Comparison of ENCODE assay signal across 13 cellular contexts in genomic region chr4:7867701-7868429, GRCh38.
DNase-seq lines count a peak whose midpoint lies in the region; ATAC-seq and TF ChIP-seq lines count a peak whose summit lies in the region.
"Had no signal": no experiment of that assay in that cellular context is flagged by ENCODE, and none has a peak within 500 bp of the region (broad histone marks: within the 10 kb centered on the region; RNA-seq: fewer than 3 reads in every experiment).

No MANE protein-coding gene starts in this region.

- peaks cover 3% of the 10 kb centered on the region for H3K9me3 Mint-ChIP-seq in activated CD4-positive, alpha-beta memory T cell treated with anti-CD3 and anti-CD28 coated beads for 36 hours

- H3K4me1 Mint-ChIP-seq in activated CD4-positive, alpha-beta memory T cell treated with anti-CD3 and anti-CD28 coated beads for 36 hours (ENCODE audit: low read depth): peaks cover 33% of the 10 kb centered on the region

- no peak for ATAC-seq in HG02884 (IDR thresholded peaks at IDR 0.05; ENCODE audit: unreplicated experiment)
- ATAC-seq in HG02840 (IDR thresholded peaks at IDR 0.05; ENCODE audit: low FRiP score, unreplicated experiment): no peak
- ATAC-seq: foreskin keratinocyte had no signal

- POLR2A ChIA-PET in activated CD4-positive, alpha-beta memory T cell treated with anti-CD3 and anti-CD28 coated beads for 36 hours (lab: Charles Lee): interaction anchor here (0.7 kb wide), 1 partner anchor 9 kb away, joined by 3 read pairs; no protein-coding TSS in a partner anchor

- WGBS in esophagus muscularis mucosa: 63% methylated on average over 8 of the region's 8 CpGs

- peak overlapping the region; percentile 83 for H3K27ac Mint-ChIP-seq in activated CD4-positive, alpha-beta memory T cell treated with anti-CD3 and anti-CD28 coated beads for 36 hours

- no peak for TF ChIP-seq EP300 in esophagus muscularis mucosa (IDR thresholded peaks at IDR 0.05)

- peaks cover 25% of the 10 kb centered on the region for H3K36me3 Mint-ChIP-seq in activated CD4-positive, alpha-beta memory T cell treated with anti-CD3 and anti-CD28 coated beads for 36 hours

- no peak overlapping the region for H3K4me3 ChIP-seq in esophagus muscularis mucosa
- H3K4me3 ChIP-seq: skin epidermis had no signal

- H3K9me3 ChIP-seq in esophagus muscularis mucosa: no peaks in the 10 kb centered on the region

- DNase-seq in AG20443 (ENCODE audit: low spot score): peak; percentile 30
- DNase-seq in EH (ENCODE audit: low read depth): peak; percentile 71
- DNase-seq in activated CD4-positive, alpha-beta memory T cell treated with anti-CD3 and anti-CD28 coated beads for 36 hours: peak; percentile 68
- no peak for DNase-seq in esophagus muscularis mucosa (ENCODE audit: extremely low spot score)
- no peak for DNase-seq in GM20000 (ENCODE audit: low spot score)
- DNase-seq: cerebellar nuclear complex, foreskin keratinocyte, KG1, naive B cell, NCI-H2081 treated with DMSO at 0.1 percent for 48 hours had no signal

- H3K27ac ChIP-seq in esophagus muscularis mucosa (replicated peaks in 1 of 4): peak overlapping the region; percentile 32 to 62 (median 51)
- H3K27ac ChIP-seq: foreskin keratinocyte had no signal

- H3K27me3 ChIP-seq in esophagus muscularis mucosa: no peaks in the 10 kb centered on the region
- H3K27me3 ChIP-seq: foreskin keratinocyte had no signal

- H3K4me3 Mint-ChIP-seq in activated CD4-positive, alpha-beta memory T cell treated with anti-CD3 and anti-CD28 coated beads for 36 hours: no peak overlapping the region

- H3K4me1 ChIP-seq in esophagus muscularis mucosa: peaks cover 9 to 47% (median 46%) of the 10 kb centered on the region in 4 donors
- H3K4me1 ChIP-seq: foreskin keratinocyte had no signal

- no peak for TF ChIP-seq POLR2A in esophagus muscularis mucosa (IDR thresholded peaks at IDR 0.05; ENCODE audit: low read depth)

- CTCF ChIA-PET in activated CD4-positive, alpha-beta memory T cell treated with anti-CD3 and anti-CD28 coated beads for 36 hours (lab: Charles Lee): interaction anchor here (0.6 to 2.2 kb wide), 6 partner anchors 9 to 98 kb away, joined by 3 to 10 read pairs (median 4); no protein-coding TSS in a partner anchor

- intact Hi-C loops in activated CD4-positive, alpha-beta memory T cell treated with anti-CD3 and anti-CD28 coated beads for 36 hours (cut with micrococcal nuclease): loop anchor here (1.0 kb wide), 3 partner anchors 9 to 37 kb away; no protein-coding TSS in a partner anchor
- intact Hi-C loops in esophagus muscularis mucosa (cut with DNase I): no loop called here

- peaks cover 1% of the 10 kb centered on the region for H3K27me3 Mint-ChIP-seq in activated CD4-positive, alpha-beta memory T cell treated with anti-CD3 and anti-CD28 coated beads for 36 hours

- no peak for TF ChIP-seq CTCF in esophagus muscularis mucosa (IDR thresholded peaks at IDR 0.05)
- no peak for TF ChIP-seq CTCF in GM20000 (IDR thresholded peaks at IDR 0.05; ENCODE audit: extremely low read depth, missing control alignments)

- H3K36me3 ChIP-seq in esophagus muscularis mucosa: peaks cover 0 to 54% (median 12%) of the 10 kb centered on the region in 4 donors

Comparison
In these comparisons a context has a peak if more than half of its experiments do, and no peak if none do; other contexts are left out.
1. DNase-seq: peak in AG20443 (single experiment), EH (single experiment) and activated CD4-positive, alpha-beta memory T cell treated with anti-CD3 and anti-CD28 coated beads for 36 hours (single experiment); none in esophagus muscularis mucosa (single experiment) and GM20000 (single experiment).